Comparison of ENCODE assay signal across 8 cellular contexts in the genomic region with DNA sequence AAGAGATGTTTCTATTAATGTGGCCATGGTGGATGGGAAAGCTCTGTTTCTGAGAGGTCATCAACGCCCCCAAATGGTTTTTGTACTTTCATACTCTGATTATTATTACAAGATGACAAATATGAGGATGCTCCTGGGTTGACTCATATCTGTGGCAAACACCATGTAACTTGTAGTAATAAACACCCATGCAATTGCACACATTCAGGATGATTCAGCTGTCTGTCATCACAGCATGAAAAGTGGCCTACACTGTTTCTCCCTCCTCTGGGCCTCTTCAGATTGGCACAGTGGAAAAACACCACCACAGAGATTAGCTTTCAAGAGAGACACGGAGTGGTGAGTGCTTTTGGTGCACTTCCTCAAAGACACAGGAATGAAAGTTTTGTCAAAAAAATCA.
DNase-seq lines count a peak whose midpoint lies in the region; ATAC-seq and TF ChIP-seq lines count a peak whose summit lies in the region.

No MANE protein-coding gene starts in this region.

- peak overlapping the region; percentile 86 for H3K27ac Mint-ChIP-seq in HFFc6

- peak overlapping the region; percentile 36 for H3K27ac ChIP-seq in RWPE2 (ENCODE audit: poor library complexity, severe bottlenecking)
- H3K27ac ChIP-seq in ovary, result no peak overlapping the region

- H3K4me3 Mint-ChIP-seq in HFFc6, result peak overlapping the region; percentile 62

- H3K27me3 ChIP-seq in RWPE2 (ENCODE audit: insufficient read depth, poor library complexity, severe bottlenecking) (no peaks in the 10 kb centered on the region), ovary (no peaks in the 10 kb centered on the region)

- H3K4me3 ChIP-seq in RWPE2 (ENCODE audit: severe bottlenecking) (no peak overlapping the region), ovary (no peak overlapping the region)

- ATAC-seq in RWPE2 (ENCODE audit: low read depth) (peak; percentile 98), Right ventricle myocardium superior (ENCODE audit: poor library complexity) (no peak), omental fat pad (ENCODE audit: low FRiP score) (no peak)

- peaks cover 81% of the 10 kb centered on the region for H3K4me1 Mint-ChIP-seq in HFFc6 (ENCODE audit: low read depth)

- TF ChIP-seq POLR2A in ovary (IDR thresholded peaks at IDR 0.05), result no peak

- intact Hi-C loops in ovary (cut with DNase I) (no loop called here), Right ventricle myocardium superior (cut with DNase I) (no loop called here)

- no peak for TF ChIP-seq EP300 in ovary (IDR thresholded peaks at IDR 0.05)

- H3K27me3 Mint-ChIP-seq in HFFc6 (ENCODE audit: insufficient read depth), result no peaks in the 10 kb centered on the region; the same call in 1 of the 2 replicates

- H3K36me3 ChIP-seq in RWPE2 (ENCODE audit: low read depth) (no peaks in the 10 kb centered on the region), ovary (no peaks in the 10 kb centered on the region)

- H3K9me3 ChIP-seq in RWPE2 (ENCODE audit: severe bottlenecking) (no peaks in the 10 kb centered on the region), ovary (no peaks in the 10 kb centered on the region)

- no peaks in the 10 kb centered on the region for H3K36me3 Mint-ChIP-seq in HFFc6 (ENCODE audit: low read depth)

- peak; percentile 80 for DNase-seq in DMS53 treated with DMSO at 0.1 percent for 48 hours (lab: John Stamatoyannopoulos, UW; ENCODE audit: unreplicated experiment)
- peak; percentile 93 for DNase-seq in HFFc6
- peak; percentile 69 for DNase-seq in RWPE2 (ENCODE audit: low spot score)
- peak; percentile 99 for DNase-seq in iris pigment epithelial cell (ENCODE audit: low read depth)
- DNase-seq in ovary, result no peak
- no peak for DNase-seq in Right ventricle myocardium superior
- DNase-seq in omental fat pad (ENCODE audit: low spot score), result no peak
- DNase-seq in GM20000 (ENCODE audit: low spot score), result no peak

- TF ChIP-seq CTCF in HFFc6 (IDR thresholded peaks at IDR 0.05) (no peak), RWPE2 (IDR thresholded peaks at IDR 0.05; ENCODE audit: poor library complexity, severe bottlenecking) (peak; percentile 30), ovary (IDR thresholded peaks at IDR 0.05) (no peak), omental fat pad (IDR thresholded peaks at IDR 0.05) (no peak), GM20000 (IDR thresholded peaks at IDR 0.05; ENCODE audit: extremely low read depth, missing control alignments) (no peak)

- H3K4me1 ChIP-seq in RWPE2 (ENCODE audit: insufficient read depth, poor library complexity, severe bottlenecking) (peaks cover 13% of the 10 kb centered on the region), ovary (ENCODE audit: insufficient read depth) (no peaks in the 10 kb centered on the region)

- H3K9me3 Mint-ChIP-seq in HFFc6, result no peaks in the 10 kb centered on the region

- 50 to 68% (median 57%) methylated on average over 2 of the region's 2 CpGs for WGBS in ovary, 3 donors

Comparison
In these comparisons a context has a peak if more than half of its experiments do, and no peak if none do; other contexts are left out.
1. DNase-seq: peak in DMS53 treated with DMSO at 0.1 percent for 48 hours (single experiment), HFFc6 (single experiment), RWPE2 (single experiment) and iris pigment epithelial cell (single experiment); none in ovary (0 of 5), Right ventricle myocardium superior (single experiment), omental fat pad (single experiment) and GM20000 (single experiment).